2 cellular contexts compared by ENCODE assay signal in the genomic region with DNA sequence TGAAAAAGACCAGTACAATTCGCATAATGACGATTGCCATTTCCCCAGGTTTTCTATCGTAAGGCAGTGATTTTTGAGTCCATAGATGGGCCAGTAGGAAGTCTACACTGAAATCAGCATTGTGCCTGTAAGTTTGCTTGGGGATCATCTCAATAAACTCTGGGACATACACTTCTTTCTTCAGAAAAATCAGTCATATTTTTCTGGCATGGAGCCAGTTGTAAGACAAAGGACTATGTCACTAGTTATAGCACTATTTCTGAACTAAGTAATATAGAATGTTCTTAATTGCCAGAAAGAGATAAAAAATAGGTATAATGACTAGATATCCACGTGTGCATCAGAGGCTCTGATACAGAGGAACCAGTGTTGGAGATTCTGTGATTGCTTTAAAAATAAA.
TF ChIP-seq lines count a peak whose summit lies in the region.

No MANE protein-coding gene starts in this region.

TF ChIP-seq in HEK293, 187 proteins besides CTCF, POLR2A, EP300 and RAD21 (continued from another document):
- TF ChIP-seq, protein P1, sequence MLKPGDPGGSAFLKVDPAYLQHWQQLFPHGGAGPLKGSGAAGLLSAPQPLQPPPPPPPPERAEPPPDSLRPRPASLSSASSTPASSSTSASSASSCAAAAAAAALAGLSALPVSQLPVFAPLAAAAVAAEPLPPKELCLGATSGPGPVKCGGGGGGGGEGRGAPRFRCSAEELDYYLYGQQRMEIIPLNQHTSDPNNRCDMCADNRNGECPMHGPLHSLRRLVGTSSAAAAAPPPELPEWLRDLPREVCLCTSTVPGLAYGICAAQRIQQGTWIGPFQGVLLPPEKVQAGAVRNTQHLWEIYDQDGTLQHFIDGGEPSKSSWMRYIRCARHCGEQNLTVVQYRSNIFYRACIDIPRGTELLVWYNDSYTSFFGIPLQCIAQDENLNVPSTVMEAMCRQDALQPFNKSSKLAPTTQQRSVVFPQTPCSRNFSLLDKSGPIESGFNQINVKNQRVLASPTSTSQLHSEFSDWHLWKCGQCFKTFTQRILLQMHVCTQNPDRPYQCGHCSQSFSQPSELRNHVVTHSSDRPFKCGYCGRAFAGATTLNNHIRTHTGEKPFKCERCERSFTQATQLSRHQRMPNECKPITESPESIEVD (tag by site-specific recombination; IDR thresholded peaks at IDR 0.05), result no peak
- TF ChIP-seq SP7 (tag by site-specific recombination; IDR thresholded peaks at IDR 0.05), result no peak
- 0 out of 2 replicates have a peak, but pooled peaks have one; percentile 39 for TF ChIP-seq ZNF830 (tag by site-specific recombination; IDR thresholded peaks at IDR 0.05; ENCODE audit: low read depth)
- TF ChIP-seq ZNF792 (tag by site-specific recombination; IDR thresholded peaks at IDR 0.05), result no peak
- TF ChIP-seq ZNF701 (tag by site-specific recombination; IDR thresholded peaks at IDR 0.05), result no peak
- TF ChIP-seq ZBTB21 (tag by site-specific recombination; IDR thresholded peaks at IDR 0.05), result no peak

TF ChIP-seq in endothelial cell of umbilical vein, 7 proteins besides CTCF, POLR2A, EP300 and RAD21 (continued from another document):
- TF ChIP-seq POLR2AphosphoS5 (IDR thresholded peaks at IDR 0.05; ENCODE audit: insufficient read depth, low read depth, low read length), result no peak
